Comparison of ENCODE assay signal across 27 cellular contexts in the genomic region with DNA sequence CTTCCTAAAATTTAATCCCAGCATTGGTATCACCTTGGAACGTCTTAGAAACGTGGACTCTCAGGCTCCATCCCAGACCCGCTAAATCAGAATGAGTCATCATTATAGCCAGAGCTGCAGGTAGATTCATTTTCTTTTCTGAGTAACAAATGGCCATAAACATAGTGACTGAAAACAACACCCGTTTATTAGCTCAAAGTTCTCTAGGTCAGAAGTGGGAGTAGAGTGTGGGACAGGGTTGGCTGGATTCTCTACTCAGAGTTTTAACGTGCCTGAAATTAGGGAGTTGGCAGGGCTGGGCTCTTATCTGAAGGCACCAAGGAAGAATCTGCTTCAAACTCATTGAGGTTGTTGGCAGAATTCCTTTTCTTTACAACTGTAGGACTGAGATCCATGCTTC.
DNase-seq lines count a peak whose midpoint lies in the region; ATAC-seq, FAIRE-seq and TF ChIP-seq lines count a peak whose summit lies in the region.
"Had no signal": no experiment of that assay in that cellular context is flagged by ENCODE, and none has a peak within 500 bp of the region (broad histone marks: within the 10 kb centered on the region; RNA-seq: fewer than 3 reads in every experiment).

No MANE protein-coding gene starts in this region.

- H3K4me1 ChIP-seq in A549 (no peaks in the 10 kb centered on the region), heart left ventricle (peaks cover 0 to 4% (median 0%) of the 10 kb centered on the region in 12 donors)
- H3K4me1 ChIP-seq: BLaER1 had no signal

- H3K9me3 ChIP-seq in A549 (no peaks in the 10 kb centered on the region), heart left ventricle (peaks cover 0 to 14% (median 0%) of the 10 kb centered on the region in 12 donors)
- H3K9me3 ChIP-seq: BLaER1 had no signal

- no peak overlapping the region for H3K4me2 ChIP-seq in A549
- H3K4me2 ChIP-seq: BLaER1 had no signal

- H3K4me1 Mint-ChIP-seq in T-cell: peaks cover 6 to 10% (median 7%) of the 10 kb centered on the region in 3 donors

- intact Hi-C loops in head of caudate nucleus (cut with DNase I): no loop called here
- intact Hi-C loops in heart left ventricle (cut with DNase I): loop anchor here in 1 of 10 donors (2.0 kb wide), 1 partner anchor 49 kb away; no protein-coding TSS in a partner anchor

- WGBS in A549 (ENCODE audit: missing lambda C conversion rate): 38% methylated on average over 5 of the region's 5 CpGs
- whole genome bisulfite sequencing in heart left ventricle, 4 donors: 65 to 79% (median 67%) methylated on average over 5 of the region's 5 CpGs

- no peak overlapping the region for H3K27ac ChIP-seq in A549
- no peak overlapping the region for H3K27ac ChIP-seq in heart left ventricle
- H3K27ac ChIP-seq: BLaER1, RWPE1 had no signal

- no peak for TF ChIP-seq RAD21 in A549 (conservative IDR thresholded peaks at IDR 0.05 in 1 of 2, IDR thresholded peaks at IDR 0.05 in 1 of 2)

- TF ChIP-seq EP300 in A549 (IDR thresholded peaks at IDR 0.05): no peak

- no peak for FAIRE-seq in A549 (lab: Jason Lieb, UNC)
- FAIRE-seq: GM12878, H1 had no signal

- POLR2A ChIA-PET in A549 (lab: Yijun Ruan, JAX) (no interaction called here), T-cell (lab: Charles Lee) (no interaction called here)

- peaks cover 5 to 9% of the 10 kb centered on the region in 2 donors for H3K27me3 Mint-ChIP-seq in T-cell

- no peak overlapping the region for H3K27ac Mint-ChIP-seq in T-cell
- H3K27ac Mint-ChIP-seq: CD4-positive, alpha-beta T cell had no signal

- ATAC-seq in A549 (no peak), T-cell (replicated peaks in 1 of 4) (no peak), heart left ventricle (no peak)
- ATAC-seq: GM12878, Panc1 had no signal

- H3K9me3 Mint-ChIP-seq in T-cell: no peaks in the 10 kb centered on the region
- H3K9me3 Mint-ChIP-seq: CD4-positive, alpha-beta T cell had no signal

- H3K4me3 Mint-ChIP-seq in T-cell: no peak overlapping the region
- H3K4me3 Mint-ChIP-seq: CD4-positive, alpha-beta T cell had no signal

- no peaks in the 10 kb centered on the region for H3K36me3 Mint-ChIP-seq in T-cell

- no peaks in the 10 kb centered on the region for H3K36me3 ChIP-seq in heart left ventricle
- H3K36me3 ChIP-seq: BLaER1 had no signal

- no peaks in the 10 kb centered on the region for H3K27me3 ChIP-seq in heart left ventricle
- H3K27me3 ChIP-seq: BLaER1 had no signal

- H3K4me3 ChIP-seq in A549: no peak overlapping the region
- H3K4me3 ChIP-seq in heart left ventricle: no peak overlapping the region
- H3K4me3 ChIP-seq: BLaER1, GM12878 had no signal

- DNase-seq in A549 (ENCODE audit: low read depth in 1 of 2, low spot score in 1 of 2): no peak
- DNase-seq in M059J (ENCODE audit: low read depth): peak; percentile 23
- peak; percentile 34 for DNase-seq in kidney glomerular epithelial cell (lab: John Stamatoyannopoulos, UW)
- peak; percentile 53 for DNase-seq in renal cortical epithelial cell (ENCODE audit: low read depth)
- no peak for DNase-seq in stimulated activated naive CD4-positive, alpha-beta T cell (lab: John Stamatoyannopoulos, UW)
- DNase-seq in head of caudate nucleus: no peak
- DNase-seq in T-cell: no peak
- DNase-seq in heart left ventricle: no peak
- DNase-seq: CD4-positive, alpha-beta T cell; COR-L47; DMS79; EL; GDM1; HCEC 1CT; KG1; NCI-H1105; NCI-H146; NCI-H1930; NCI-H2107; NCI-H446; NCI-H526; SHP77 had no signal

- TF ChIP-seq POLR2A in A549 (IDR thresholded peaks at IDR 0.05; ENCODE audit: low read length): no peak
- no peak for TF ChIP-seq POLR2A in heart left ventricle (IDR thresholded peaks at IDR 0.05)

- CTCF ChIA-PET in A549 (lab: Yijun Ruan, JAX): no interaction called here
- CTCF ChIA-PET in T-cell (lab: Charles Lee): no interaction called here

- TF ChIP-seq CTCF in A549 (IDR thresholded peaks at IDR 0.05) (no peak), heart left ventricle (IDR thresholded peaks at IDR 0.05) (no peak)

TF ChIP-seq in A549, 52 proteins besides CTCF, POLR2A, EP300 and RAD21:
- TF ChIP-seq, protein P1, sequence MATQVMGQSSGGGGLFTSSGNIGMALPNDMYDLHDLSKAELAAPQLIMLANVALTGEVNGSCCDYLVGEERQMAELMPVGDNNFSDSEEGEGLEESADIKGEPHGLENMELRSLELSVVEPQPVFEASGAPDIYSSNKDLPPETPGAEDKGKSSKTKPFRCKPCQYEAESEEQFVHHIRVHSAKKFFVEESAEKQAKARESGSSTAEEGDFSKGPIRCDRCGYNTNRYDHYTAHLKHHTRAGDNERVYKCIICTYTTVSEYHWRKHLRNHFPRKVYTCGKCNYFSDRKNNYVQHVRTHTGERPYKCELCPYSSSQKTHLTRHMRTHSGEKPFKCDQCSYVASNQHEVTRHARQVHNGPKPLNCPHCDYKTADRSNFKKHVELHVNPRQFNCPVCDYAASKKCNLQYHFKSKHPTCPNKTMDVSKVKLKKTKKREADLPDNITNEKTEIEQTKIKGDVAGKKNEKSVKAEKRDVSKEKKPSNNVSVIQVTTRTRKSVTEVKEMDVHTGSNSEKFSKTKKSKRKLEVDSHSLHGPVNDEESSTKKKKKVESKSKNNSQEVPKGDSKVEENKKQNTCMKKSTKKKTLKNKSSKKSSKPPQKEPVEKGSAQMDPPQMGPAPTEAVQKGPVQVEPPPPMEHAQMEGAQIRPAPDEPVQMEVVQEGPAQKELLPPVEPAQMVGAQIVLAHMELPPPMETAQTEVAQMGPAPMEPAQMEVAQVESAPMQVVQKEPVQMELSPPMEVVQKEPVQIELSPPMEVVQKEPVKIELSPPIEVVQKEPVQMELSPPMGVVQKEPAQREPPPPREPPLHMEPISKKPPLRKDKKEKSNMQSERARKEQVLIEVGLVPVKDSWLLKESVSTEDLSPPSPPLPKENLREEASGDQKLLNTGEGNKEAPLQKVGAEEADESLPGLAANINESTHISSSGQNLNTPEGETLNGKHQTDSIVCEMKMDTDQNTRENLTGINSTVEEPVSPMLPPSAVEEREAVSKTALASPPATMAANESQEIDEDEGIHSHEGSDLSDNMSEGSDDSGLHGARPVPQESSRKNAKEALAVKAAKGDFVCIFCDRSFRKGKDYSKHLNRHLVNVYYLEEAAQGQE (IDR thresholded peaks at IDR 0.05): no peak
- TF ChIP-seq, protein P2, sequence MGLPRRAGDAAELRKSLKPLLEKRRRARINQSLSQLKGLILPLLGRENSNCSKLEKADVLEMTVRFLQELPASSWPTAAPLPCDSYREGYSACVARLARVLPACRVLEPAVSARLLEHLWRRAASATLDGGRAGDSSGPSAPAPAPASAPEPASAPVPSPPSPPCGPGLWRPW (IDR thresholded peaks at IDR 0.05): no peak
- no peak for TF ChIP-seq RNF2 (IDR thresholded peaks at IDR 0.05; ENCODE audit: borderline replicate concordance, low read depth)
- no peak for TF ChIP-seq NFE2L2 (conservative IDR thresholded peaks at IDR 0.05; ENCODE audit: low read length)
- no peak for TF ChIP-seq FOSL2 (IDR thresholded peaks at IDR 0.05)
- 0 out of 2 replicates have a peak, but pooled peaks have one; percentile 30 for TF ChIP-seq FOSL2 (CRISPR knock-in tag; IDR thresholded peaks at IDR 0.05)
- no peak for TF ChIP-seq MAZ (IDR thresholded peaks at IDR 0.05; ENCODE audit: borderline replicate concordance, low read depth, low read length)

Comparison
In these comparisons a context has a peak if more than half of its experiments do, and no peak if none do; other contexts are left out.
1. DNase-seq: peak in M059J (single experiment), kidney glomerular epithelial cell (single experiment) and renal cortical epithelial cell (single experiment); none in A549 (0 of 2), stimulated activated naive CD4-positive, alpha-beta T cell (0 of 6), head of caudate nucleus (0 of 42), T-cell (0 of 34) and heart left ventricle (0 of 5).